ENCODE assay signal across 8 cellular contexts in genomic region chr15:74382004-74382816, GRCh38. TPM values are rescaled to one million over a fixed set of nuclear protein-coding genes. Genes with fewer than 3 reads are reported as not detected.
DNase-seq lines count a peak whose midpoint lies in the region; ATAC-seq, FAIRE-seq and TF ChIP-seq lines count a peak whose summit lies in the region.

No MANE protein-coding gene starts in this region.

- WGBS in pancreas, 2 donors = 40 to 42% methylated on average over 13 of the region's 13 CpGs

- H3K36me3 ChIP-seq in SJSA1 (no peaks in the 10 kb centered on the region), pancreas (no peaks in the 10 kb centered on the region), uterus (no peaks in the 10 kb centered on the region)

- TF ChIP-seq POLR2A in uterus (IDR thresholded peaks at IDR 0.05) = no peak

- intact Hi-C loops in pancreas (cut with DNase I) = loop anchor here in 2 of 3 donors (5.0 to 10.0 kb wide), 3 partner anchors 55 to 373 kb away; no protein-coding TSS in a partner anchor
- intact Hi-C loops in uterus (cut with DNase I; ENCODE audit: low total_unique reads) = loop anchor here (2.0 kb wide), 1 partner anchor 57 kb away; no protein-coding TSS in a partner anchor

- no peak for FAIRE-seq in pancreas (lab: Jason Lieb, UNC)

- no peak overlapping the region for H3K27ac ChIP-seq in SJSA1
- no peak overlapping the region for H3K27ac ChIP-seq in pancreas
- peak overlapping the region in 1 of 2 donors; percentile 25 for H3K27ac ChIP-seq in uterus

- H3K4me3 ChIP-seq in SJSA1 (no peak overlapping the region), pancreas (no peak overlapping the region), uterus (no peak overlapping the region)

- H3K27me3 ChIP-seq in SJSA1 (replicated peaks) (no peaks in the 10 kb centered on the region), pancreas (no peaks in the 10 kb centered on the region), uterus (no peaks in the 10 kb centered on the region)

- peak; percentile 83 to 94 (median 94) for TF ChIP-seq CTCF in pancreas (IDR thresholded peaks at IDR 0.05)
- peak; percentile 88 to 94 (median 92) for TF ChIP-seq CTCF in uterus (IDR thresholded peaks at IDR 0.05)

- peak; percentile 25 to 34 for DNase-seq in NCI-H187 (lab: John Stamatoyannopoulos, UW)
- no peak for DNase-seq in NCI-H187 treated with DMSO at 0.1 percent for 48 hours (lab: John Stamatoyannopoulos, UW)
- peak; percentile 77 for DNase-seq in LHCN-M2 (ENCODE audit: low read depth)
- DNase-seq in SJSA1 (ENCODE audit: low read depth in 1 of 2, low spot score in 2 of 2) = peak; percentile 66 to 88
- peak; percentile 76 for DNase-seq in activated naive CD4-positive, alpha-beta T cell treated with Interleukin-2 at 50 U/mL for 16 hours
- peak; percentile 84 for DNase-seq in germinal center (ENCODE audit: low spot score)
- peak; percentile 62 to 96 (median 84) for DNase-seq in pancreas
- peak; percentile 81 for DNase-seq in uterus

- H3K9me3 ChIP-seq in SJSA1 (replicated peaks) (no peaks in the 10 kb centered on the region), pancreas (no peaks in the 10 kb centered on the region), uterus (no peaks in the 10 kb centered on the region)

- peak; percentile 89 to 97 (median 95) for ATAC-seq in pancreas

- H3K4me1 ChIP-seq in SJSA1 (replicated peaks) (peaks cover 20% of the 10 kb centered on the region), pancreas (no peaks in the 10 kb centered on the region), uterus (no peaks in the 10 kb centered on the region)

RNA-seq across cellular contexts. Expression of gene CYP11A1, which starts 14.8 kb away (rescaled TPM):
- total RNA-seq in LHCN-M2 (2014; rRNA removed) (not detected in 2 replicates), pancreas (under 1 TPM in 3 of 6 donors, not detected in 3; 0.28 to 0.66 (median 0.29) TPM), uterus (1 to 10 TPM in 2 of 4 donors, not detected in 2; 1.1 to 2.3 TPM)
- polyA plus RNA-seq in LHCN-M2 (2012) = not detected
- total RNA-seq in SJSA1 (2014; rRNA removed; shearing (Covaris generic)) = 1.3 and 2.2 TPM in 2 replicates
- under 1 TPM; 0.09 to 0.11 TPM for polyA plus RNA-seq in pancreas

RNA-seq across cellular contexts. Expression of gene SEMA7A, which starts 51.5 kb away (rescaled TPM):
- total RNA-seq in LHCN-M2 (2014; rRNA removed) (131 and 158 TPM in 2 replicates), pancreas (1 to 10 TPM in 2 of 6 donors, under 1 TPM in 4; 0.37 to 5.6 (median 0.75) TPM), uterus (10 to 100 TPM in 1 of 4 donors, 1 to 10 TPM in 1, under 1 TPM in 1, not detected in 1; 0.29 to 16.9 (median 4.5) TPM)
- polyA plus RNA-seq in LHCN-M2 (2012) = 142 TPM
- total RNA-seq in SJSA1 (2014; rRNA removed; shearing (Covaris generic)) = 5.2 and 5.4 TPM in 2 replicates
- polyA plus RNA-seq in pancreas = 1 to 10 TPM in 1 of 2 donors, under 1 TPM in 1; 0.53 to 1.1 TPM
